Comparison of ENCODE assay signal across 13 cellular contexts in genomic region chr19:35783469-35784400, GRCh38.
DNase-seq lines count a peak whose midpoint lies in the region; ATAC-seq and TF ChIP-seq lines count a peak whose summit lies in the region.
"Had no signal": no experiment of that assay in that cellular context is flagged by ENCODE, and none has a peak within 500 bp of the region (broad histone marks: within the 10 kb centered on the region; RNA-seq: fewer than 3 reads in every experiment).

No MANE protein-coding gene starts in this region.

- H3K4me3 ChIP-seq in brain microvascular endothelial cell (ENCODE audit: low read depth, low read length): no peak overlapping the region
- H3K4me3 ChIP-seq: dorsolateral prefrontal cortex, vagina had no signal

- TF ChIP-seq CTCF in brain microvascular endothelial cell (IDR thresholded peaks at IDR 0.05; ENCODE audit: low read depth, low read length, missing control alignments): peak; percentile 17

- no peak for ATAC-seq in GM21526 (IDR thresholded peaks at IDR 0.05; ENCODE audit: low FRiP score, unreplicated experiment)
- ATAC-seq: stimulated activated memory B cell treated with anti-CD40 and anti-IgM and Interleukin-4, amounts not matched to agents 10 μg/mL and 1 μg/mL and 100 μg/mL, for 72 hours had no signal

- H3K36me3 ChIP-seq in brain microvascular endothelial cell (replicated peaks): no peaks in the 10 kb centered on the region

- H3K27me3 ChIP-seq in brain microvascular endothelial cell (replicated peaks): no peaks in the 10 kb centered on the region
- H3K27me3 ChIP-seq: dorsolateral prefrontal cortex, vagina had no signal

- no peak overlapping the region for H3K27ac ChIP-seq in brain microvascular endothelial cell
- H3K27ac ChIP-seq: vagina had no signal

- DNase-seq in 8988T (peak; percentile 62), brain microvascular endothelial cell (no peak), NCI-H2029 (lab: John Stamatoyannopoulos, UW) (no peak)
- DNase-seq: Calu3; dorsolateral prefrontal cortex; NCI-H146; NCI-H524 treated with DMSO at 0.1 percent for 48 hours; RPMI8226; stimulated activated CD4-positive, alpha-beta T cell treated with anti-CD3 and anti-CD28 coated beads, Interleukin-1b, Interleukin-23, amount 100 ng/mL, for 48 hours; T-helper 2 cell had no signal

- in situ Hi-C loops in brain microvascular endothelial cell (cut with HindIII; ENCODE audit: low pct_ligation_motif_present, low sequenced_read_pairs): no loop called here
